Comparison of ENCODE assay signal across 12 cellular contexts in genomic region chr1:218874313-218874712, GRCh38.
DNase-seq lines count a peak whose midpoint lies in the region; ATAC-seq and TF ChIP-seq lines count a peak whose summit lies in the region.
"Had no signal": no experiment of that assay in that cellular context is flagged by ENCODE, and none has a peak within 500 bp of the region (broad histone marks: within the 10 kb centered on the region; RNA-seq: fewer than 3 reads in every experiment).

No MANE protein-coding gene starts in this region.

- no peaks in the 10 kb centered on the region for H3K4me1 ChIP-seq in GM23248 (ENCODE audit: insufficient read depth)
- peaks cover 21% of the 10 kb centered on the region for H3K4me1 ChIP-seq in mammary epithelial cell (ENCODE audit: insufficient read depth, low read length)
- H3K4me1 ChIP-seq in CD8-positive, alpha-beta memory T cell (ENCODE audit: insufficient read depth, low read length), result no peaks in the 10 kb centered on the region
- H3K4me1 ChIP-seq: heart right ventricle had no signal

- H3K27ac ChIP-seq in GM23248, result no peak overlapping the region
- H3K27ac ChIP-seq in mammary epithelial cell (ENCODE audit: insufficient read depth, low read depth, low read length), result peak overlapping the region; percentile 88
- H3K27ac ChIP-seq in CD8-positive, alpha-beta memory T cell (ENCODE audit: low read depth, low read length), result no peak overlapping the region
- H3K27ac ChIP-seq: heart right ventricle had no signal

- TF ChIP-seq CTCF in mammary epithelial cell (conservative IDR thresholded peaks at IDR 0.05 in 1 of 2, IDR thresholded peaks at IDR 0.05 in 1 of 2; ENCODE audit: extremely low read depth in 1 of 2, insufficient read depth in 1 of 2, low read depth in 1 of 2, low read length in 2 of 2), result no peak
- TF ChIP-seq CTCF in lower leg skin (IDR thresholded peaks at IDR 0.05), result no peak

- no peak overlapping the region for H3K4me2 ChIP-seq in GM23248 (ENCODE audit: unreplicated experiment)
- H3K4me2 ChIP-seq in mammary epithelial cell (ENCODE audit: insufficient read depth, low read depth, low read length), result peak overlapping the region; percentile 45

- H3K36me3 ChIP-seq in GM23248 (ENCODE audit: low read depth), result no peaks in the 10 kb centered on the region
- H3K36me3 ChIP-seq in mammary epithelial cell (ENCODE audit: insufficient read depth, low read length), result no peaks in the 10 kb centered on the region
- H3K36me3 ChIP-seq in CD8-positive, alpha-beta memory T cell (ENCODE audit: insufficient read depth, low read length), result no peaks in the 10 kb centered on the region
- H3K36me3 ChIP-seq: heart right ventricle had no signal

- no peak overlapping the region for H3K27ac Mint-ChIP-seq in CD8-positive, alpha-beta memory T cell

- 0 out of 2 replicates have a peak, but pooled peaks cover 4% of the 10 kb centered on the region for H3K9me2 ChIP-seq in GM23248 (ENCODE audit: insufficient read depth)

- H3K27me3 ChIP-seq in GM23248 (replicated peaks; ENCODE audit: insufficient read depth) (no peaks in the 10 kb centered on the region), mammary epithelial cell (ENCODE audit: insufficient read depth, low read length) (no peaks in the 10 kb centered on the region)
- no peaks in the 10 kb centered on the region for H3K27me3 ChIP-seq in CD8-positive, alpha-beta memory T cell (ENCODE audit: insufficient read depth, low read length, poor library complexity, severe bottlenecking)
- H3K27me3 ChIP-seq: heart right ventricle had no signal

- no peaks in the 10 kb centered on the region for H3K27me3 Mint-ChIP-seq in CD8-positive, alpha-beta memory T cell
- H3K27me3 Mint-ChIP-seq: central memory CD8-positive, alpha-beta T cell had no signal

- H4K20me1 ChIP-seq in GM23248 (ENCODE audit: insufficient read depth) (no peaks in the 10 kb centered on the region), mammary epithelial cell (ENCODE audit: insufficient read depth, low read length) (no peaks in the 10 kb centered on the region)

- intact Hi-C loops in mammary epithelial cell (cut with micrococcal nuclease) (loop anchor here (5.0 kb wide), 1 partner anchor 193 kb away; no protein-coding TSS in a partner anchor), lower leg skin (cut with DNase I; ENCODE audit: low total_unique reads) (no loop called here)

- no peak overlapping the region for H3K4me3 Mint-ChIP-seq in CD8-positive, alpha-beta memory T cell
- H3K4me3 Mint-ChIP-seq: central memory CD8-positive, alpha-beta T cell had no signal

- no peak overlapping the region for H3K4me3 ChIP-seq in GM23248
- H3K4me3 ChIP-seq in mammary epithelial cell (replicated peaks in 1 of 3; ENCODE audit: insufficient read depth in 1 of 3, low read depth in 2 of 3, low read length in 3 of 3), result no peak overlapping the region
- H3K4me3 ChIP-seq in lower leg skin (ENCODE audit: low read depth, poor library complexity, severe bottlenecking), result no peak overlapping the region
- no peak overlapping the region for H3K4me3 ChIP-seq in CD8-positive, alpha-beta memory T cell (ENCODE audit: low read length)
- H3K4me3 ChIP-seq: heart right ventricle, skin epidermis had no signal

- H3K9me3 Mint-ChIP-seq in CD8-positive, alpha-beta memory T cell, result peaks cover 0 to 8% (median 4%) of the 10 kb centered on the region in 5 donors

- CTCF ChIA-PET in mammary epithelial cell (lab: Charles Lee; ENCODE audit: low non-redundant PET), result no interaction called here
- CTCF ChIA-PET in CD8-positive, alpha-beta memory T cell (lab: Charles Lee), result no interaction called here

- WGBS in GM23248 (ENCODE audit: low coverage in 1 of 2, low lambda C conversion rate in 2 of 2, missing lambda C conversion rate in 2 of 2), 2 experiments, result 58 to 73% methylated on average over 4 of the region's 4 CpGs
- 0% methylated on average over 4 of the region's 4 CpGs for WGBS in mammary epithelial cell (ENCODE audit: low coverage, missing lambda C conversion rate)
- 70 to 73% methylated on average over 4 of the region's 4 CpGs for WGBS in lower leg skin, 2 donors

- DNase-seq in GM23248, result peak; percentile 15
- DNase-seq in NCI-H226, result peak; percentile 69
- DNase-seq in mammary epithelial cell, result peak; percentile 97
- peak; percentile 70 for DNase-seq in pulmonary artery endothelial cell (ENCODE audit: low read depth, low spot score)
- no peak for DNase-seq in lower leg skin (ENCODE audit: low spot score in 2 of 2)
- DNase-seq in CD8-positive, alpha-beta memory T cell, result no peak
- DNase-seq: heart right ventricle, NCI-H510A, T-helper 2 cell had no signal

- BruUV-seq in mammary epithelial cell (replicated peaks; lab: Mats Ljungman, UMichigan), result no TSS peak

- no peaks in the 10 kb centered on the region for H3K4me1 Mint-ChIP-seq in CD8-positive, alpha-beta memory T cell
- H3K4me1 Mint-ChIP-seq: central memory CD8-positive, alpha-beta T cell had no signal

- POLR2A ChIA-PET in CD8-positive, alpha-beta memory T cell (lab: Charles Lee), result no interaction called here

- H3K9ac ChIP-seq in GM23248 (no peak overlapping the region), mammary epithelial cell (ENCODE audit: insufficient read depth, low read length) (no peak overlapping the region)

- dilution Hi-C loops in mammary epithelial cell (cut with HindIII; ENCODE audit: low sequenced_read_pairs), result loop anchor here (10.0 kb wide), 1 partner anchor 530 kb away; the partner anchor contains the start of gene TGFB2

- no peak for TF ChIP-seq POLR2A in lower leg skin (IDR thresholded peaks at IDR 0.05)

- ATAC-seq in HG03196 (IDR thresholded peaks at IDR 0.05; ENCODE audit: unreplicated experiment), result no peak
- ATAC-seq: heart right ventricle had no signal

- H3F3A ChIP-seq in GM23248 (ENCODE audit: insufficient read depth), result 0 out of 2 replicates have a peak, but pooled peaks cover 6% of the 10 kb centered on the region

- no peaks in the 10 kb centered on the region for H3K79me2 ChIP-seq in GM23248 (ENCODE audit: insufficient read depth)
- no peaks in the 10 kb centered on the region for H3K79me2 ChIP-seq in mammary epithelial cell (ENCODE audit: insufficient read depth, low read length)

- H3K36me3 Mint-ChIP-seq in CD8-positive, alpha-beta memory T cell, result no peaks in the 10 kb centered on the region

- in situ Hi-C loops in GM23248 (cut with MboI) (no loop called here), mammary epithelial cell (cut with MboI; ENCODE audit: low sequenced_read_pairs in 2 of 2) (no loop called here)

- H3K9me3 ChIP-seq in GM23248 (ENCODE audit: low read depth), result no peaks in the 10 kb centered on the region
- H3K9me3 ChIP-seq in mammary epithelial cell (replicated peaks; ENCODE audit: insufficient read depth, low read length), result no peaks in the 10 kb centered on the region
- no peaks in the 10 kb centered on the region for H3K9me3 ChIP-seq in CD8-positive, alpha-beta memory T cell (ENCODE audit: low read length)

- no peak overlapping the region for H2AFZ ChIP-seq in GM23248
- no peak overlapping the region for H2AFZ ChIP-seq in mammary epithelial cell (ENCODE audit: low read depth, low read length)

Comparison
In these comparisons a context has a peak if more than half of its experiments do, and no peak if none do; other contexts are left out.
1. DNase-seq: peak in GM23248 (single experiment), NCI-H226 (single experiment), mammary epithelial cell (single experiment) and pulmonary artery endothelial cell (single experiment); none in lower leg skin (0 of 2) and CD8-positive, alpha-beta memory T cell (0 of 5).